Comparison of ENCODE assay signal across 30 cellular contexts in genomic region chr7:155360495-155361362, GRCh38.
DNase-seq lines count a peak whose midpoint lies in the region; ATAC-seq and TF ChIP-seq lines count a peak whose summit lies in the region.
"Had no signal": no experiment of that assay in that cellular context is flagged by ENCODE, and none has a peak within 500 bp of the region (broad histone marks: within the 10 kb centered on the region; RNA-seq: fewer than 3 reads in every experiment).

No MANE protein-coding gene starts in this region.

- H3F3A ChIP-seq in neural progenitor cell (ENCODE audit: low read depth) = peaks cover 10% of the 10 kb centered on the region

- peaks cover 0 to 41% (median 0%) of the 10 kb centered on the region in 11 experiments; a peak in 4 of 22 replicates for H3K27me3 ChIP-seq in BLaER1 treated with 17β-estradiol and CSF1 and Interleukin-3, amounts not matched to agents 10 nM and 100 nM
- peaks cover 100% of the 10 kb centered on the region for H3K27me3 ChIP-seq in neural progenitor cell
- H3K27me3 ChIP-seq: vagina had no signal

- no peaks in the 10 kb centered on the region for H3K36me3 Mint-ChIP-seq in neural progenitor cell
- H3K36me3 Mint-ChIP-seq: CD4-positive, alpha-beta memory T cell had no signal

- H3K4me3 ChIP-seq in BLaER1 treated with 17β-estradiol and CSF1 and Interleukin-3, amounts not matched to agents 10 nM and 100 nM = peak overlapping the region; percentile 20 to 67 (median 64); a peak in 18 of 20 replicates
- H3K4me3 ChIP-seq in neural progenitor cell = no peak overlapping the region
- H3K4me3 ChIP-seq: suprapubic skin, vagina had no signal

- H4K20me1 ChIP-seq in BLaER1 treated with 17β-estradiol and CSF1 and Interleukin-3, amounts not matched to agents 10 nM and 100 nM = peaks cover 0 to 4% (median 0%) of the 10 kb centered on the region in 11 experiments; a peak in 1 of 22 replicates
- peaks cover 10% of the 10 kb centered on the region for H4K20me1 ChIP-seq in neural progenitor cell (ENCODE audit: low read depth)

- no peak for ATAC-seq in GM21825 (IDR thresholded peaks at IDR 0.05; ENCODE audit: unreplicated experiment)
- ATAC-seq: activated CD8-positive, alpha-beta T cell treated with anti-CD3 and anti-CD28 coated beads for 36 hours; HCT116 had no signal

- H3K4me1 Mint-ChIP-seq in neural progenitor cell = peaks cover 31% of the 10 kb centered on the region
- H3K4me1 Mint-ChIP-seq: CD4-positive, alpha-beta memory T cell had no signal

- H3K79me2 ChIP-seq in neural progenitor cell (ENCODE audit: low read depth) = no peaks in the 10 kb centered on the region
- H3K79me2 ChIP-seq: parathyroid adenoma had no signal

- CTCF ChIA-PET in HEK293T (lab: Yijun Ruan, JAX) = interaction anchor here (1.4 kb wide), 1 partner anchor 434 kb away, joined by 3 read pairs; no protein-coding TSS in a partner anchor

- peak overlapping the region; percentile 83 to 100 (median 95) for H3K4me2 ChIP-seq in BLaER1 treated with 17β-estradiol and CSF1 and Interleukin-3, amounts not matched to agents 10 nM and 100 nM
- no peak overlapping the region for H3K4me2 ChIP-seq in neural progenitor cell
- H3K4me2 ChIP-seq: KMS-11, SK-N-SH had no signal

- H3K36me3 ChIP-seq in BLaER1 treated with 17β-estradiol and CSF1 and Interleukin-3, amounts not matched to agents 10 nM and 100 nM = peaks cover 0 to 7% (median 0%) of the 10 kb centered on the region in 11 experiments; a peak in 3 of 22 replicates
- H3K36me3 ChIP-seq in neural progenitor cell = no peaks in the 10 kb centered on the region
- H3K36me3 ChIP-seq: suprapubic skin, vagina had no signal

- TF ChIP-seq CTCF in neural progenitor cell (IDR thresholded peaks at IDR 0.05) = no peak

- H3K9ac ChIP-seq in BLaER1 treated with 17β-estradiol and CSF1 and Interleukin-3, amounts not matched to agents 10 nM and 100 nM = peak overlapping the region in 10 of 11 experiments; percentile 18 to 88 (median 84); a peak in 18 of 22 replicates
- H3K9ac ChIP-seq in neural progenitor cell = no peak overlapping the region
- H3K9ac ChIP-seq: KMS-11, parathyroid adenoma, SK-N-SH had no signal

- peaks cover 2% of the 10 kb centered on the region for H3K9me3 Mint-ChIP-seq in neural progenitor cell
- H3K9me3 Mint-ChIP-seq: activated CD8-positive, alpha-beta T cell treated with anti-CD3 and anti-CD28 coated beads for 36 hours; CD4-positive, alpha-beta memory T cell; endodermal cell; nephron had no signal

- no peaks in the 10 kb centered on the region for H3K9me3 ChIP-seq in BLaER1 treated with 17β-estradiol and CSF1 and Interleukin-3, amounts not matched to agents 10 nM and 100 nM (replicated peaks in 1 of 11)
- no peaks in the 10 kb centered on the region for H3K9me3 ChIP-seq in neural progenitor cell (ENCODE audit: low read depth)
- H3K9me3 ChIP-seq: SK-N-SH, suprapubic skin, vagina had no signal

- POLR2A ChIA-PET in HEK293T (lab: Yijun Ruan, JAX) = no interaction called here

- no peak overlapping the region for H3K27ac Mint-ChIP-seq in neural progenitor cell
- H3K27ac Mint-ChIP-seq: activated CD8-positive, alpha-beta T cell treated with anti-CD3 and anti-CD28 coated beads for 36 hours; endodermal cell; nephron had no signal

- peaks cover 99 to 100% (median 100%) of the 10 kb centered on the region in 10 experiments for H3K4me1 ChIP-seq in BLaER1 treated with 17β-estradiol and CSF1 and Interleukin-3, amounts not matched to agents 10 nM and 100 nM
- H3K4me1 ChIP-seq in neural progenitor cell = peaks cover 20% of the 10 kb centered on the region
- H3K4me1 ChIP-seq: parathyroid adenoma, suprapubic skin, vagina had no signal

- peaks cover 56% of the 10 kb centered on the region for H3K27me3 Mint-ChIP-seq in neural progenitor cell (ENCODE audit: insufficient read depth, low read depth)

- H3K27ac ChIP-seq in BLaER1 treated with 17β-estradiol and CSF1 and Interleukin-3, amounts not matched to agents 10 nM and 100 nM = peak overlapping the region in 10 of 11 experiments; percentile 23 to 97 (median 92); a peak in 19 of 22 replicates
- no peak overlapping the region for H3K27ac ChIP-seq in neural progenitor cell
- H3K27ac ChIP-seq: KMS-11, parathyroid adenoma, suprapubic skin, vagina had no signal

- H2AFZ ChIP-seq in neural progenitor cell (replicated peaks) = no peak overlapping the region
- H2AFZ ChIP-seq: parathyroid adenoma had no signal

- peak overlapping the region; percentile 30 for H3K4me3 Mint-ChIP-seq in neural progenitor cell
- H3K4me3 Mint-ChIP-seq: activated CD8-positive, alpha-beta T cell treated with anti-CD3 and anti-CD28 coated beads for 36 hours; CD4-positive, alpha-beta memory T cell; endodermal cell; nephron had no signal

- DNase-seq in Kasumi-1 (lab: John Stamatoyannopoulos, UW) = peak; percentile 80 to 81
- DNase-seq in UCSD-AML1 (lab: John Stamatoyannopoulos, UW; ENCODE audit: unreplicated experiment) = peak; percentile 41
- DNase-seq in neural progenitor cell (ENCODE audit: low spot score) = no peak
- no peak for DNase-seq in SKM-1 treated with dmso at 0.1 percent for 144 hours (lab: John Stamatoyannopoulos, UW; ENCODE audit: unreplicated experiment)
- DNase-seq in SIG-M5 (lab: John Stamatoyannopoulos, UW) = no peak
- DNase-seq in HEK293T (ENCODE audit: extremely low spot score) = no peak
- DNase-seq: activated CD4-positive, CD25-positive, alpha-beta regulatory T cell; activated CD8-positive, alpha-beta T cell treated with anti-CD3 and anti-CD28 coated beads for 36 hours; activated T-cell treated with anti-CD3 and anti-CD28 coated beads for 4 hours; CD4-positive, alpha-beta memory T cell; cortex of kidney; DMS153; endodermal cell; kidney glomerular epithelial cell; midbrain; NCI-H2107; NCI-H510A; NK-92 treated with Interleukin-12 subunit alpha and Interleukin-12 subunit beta, amount 100 ng/mL, for 24 hours; RPMI8226; SK-N-SH; stimulated activated CD4-positive, alpha-beta T cell treated with anti-CD3 and anti-CD28 coated beads, Interleukin-1b, Interleukin-23, amount 100 ng/mL, for 48 hours; T-helper 9 cell had no signal

TF ChIP-seq in HEK293T, 16 proteins besides CTCF, POLR2A, EP300 and RAD21:
- TF ChIP-seq SP1 (IDR thresholded peaks at IDR 0.05) (no peak), ELF4 (IDR thresholded peaks at IDR 0.05) (no peak), FOXK2 (IDR thresholded peaks at IDR 0.05) (no peak), ZNF384 (IDR thresholded peaks at IDR 0.05) (no peak), CTBP1 (IDR thresholded peaks at IDR 0.05; ENCODE audit: borderline replicate concordance) (no peak), SUZ12 (IDR thresholded peaks at IDR 0.05) (no peak), L3MBTL2 (conservative IDR thresholded peaks at IDR 0.05) (no peak), NFRKB (IDR thresholded peaks at IDR 0.05) (no peak), LEF1 (IDR thresholded peaks at IDR 0.05; ENCODE audit: borderline replicate concordance) (no peak), ARNT (IDR thresholded peaks at IDR 0.05) (no peak), HDGF (IDR thresholded peaks at IDR 0.05; ENCODE audit: borderline replicate concordance) (no peak), FOXM1 (IDR thresholded peaks at IDR 0.05; ENCODE audit: borderline replicate concordance) (no peak), PKNOX1 (IDR thresholded peaks at IDR 0.05) (no peak), TARDBP (IDR thresholded peaks at IDR 0.05) (no peak)

Comparison
In these comparisons a context has a peak if more than half of its experiments do, and no peak if none do; other contexts are left out.
1. DNase-seq: peak in Kasumi-1 (2 of 2) and UCSD-AML1 (single experiment); none in neural progenitor cell (single experiment), SKM-1 treated with dmso at 0.1 percent for 144 hours (single experiment), SIG-M5 (single experiment) and HEK293T (single experiment).